In genomic region chr2:105777071-105777482, GRCh38 we compare ENCODE assay signal across 9 cellular contexts. TPM values are rescaled to one million over a fixed set of nuclear protein-coding genes. Genes with fewer than 3 reads are reported as not detected.
DNase-seq lines count a peak whose midpoint lies in the region; ATAC-seq and TF ChIP-seq lines count a peak whose summit lies in the region.
"Had no signal": no experiment of that assay in that cellular context is flagged by ENCODE, and none has a peak within 500 bp of the region (broad histone marks: within the 10 kb centered on the region; RNA-seq: fewer than 3 reads in every experiment).

No MANE protein-coding gene starts in this region.

- CTCF ChIA-PET in activated CD4-positive, alpha-beta T cell treated with anti-CD3 and anti-CD28 coated beads, Interleukin-2, amount 10 ng/mL, durations not matched to agents 7 days and 5 days (lab: Charles Lee): interaction anchor here (1.1 to 1.8 kb wide), 5 partner anchors 8 to 23 kb away, joined by 3 to 12 read pairs (median 4); no protein-coding TSS in a partner anchor

- peak overlapping the region; percentile 58 for H3K4me3 Mint-ChIP-seq in activated CD4-positive, alpha-beta T cell treated with anti-CD3 and anti-CD28 coated beads, Interleukin-2, amount 10 ng/mL, durations not matched to agents 7 days and 5 days
- peak overlapping the region; percentile 71 for H3K4me3 Mint-ChIP-seq in activated naive CD8-positive, alpha-beta T cell treated with anti-CD3 and anti-CD28 coated beads for 36 hours
- H3K4me3 Mint-ChIP-seq in endothelial cell (ENCODE audit: unreplicated experiment): no peak overlapping the region

- no peaks in the 10 kb centered on the region for H3K9me3 Mint-ChIP-seq in activated CD4-positive, alpha-beta T cell treated with anti-CD3 and anti-CD28 coated beads, Interleukin-2, amount 10 ng/mL, durations not matched to agents 7 days and 5 days
- H3K9me3 Mint-ChIP-seq in activated naive CD8-positive, alpha-beta T cell treated with anti-CD3 and anti-CD28 coated beads for 36 hours: no peaks in the 10 kb centered on the region
- no peaks in the 10 kb centered on the region for H3K9me3 Mint-ChIP-seq in endothelial cell (ENCODE audit: unreplicated experiment)

- DNase-seq in activated CD4-positive, alpha-beta T cell treated with anti-CD3 and anti-CD28 coated beads, Interleukin-2, amount 10 ng/mL, durations not matched to agents 7 days and 5 days: no peak
- DNase-seq in activated CD4-positive, alpha-beta T cell treated with anti-CD3 and anti-CD28 coated beads for 4 hours: no peak
- no peak for DNase-seq in activated naive CD8-positive, alpha-beta T cell treated with anti-CD3 and anti-CD28 coated beads for 36 hours
- DNase-seq in stimulated activated CD8-positive, alpha-beta memory T cell treated with anti-CD3 and anti-CD28 coated beads, Interleukin-4, amount 100 ng/mL, for 48 hours: peak; percentile 36
- no peak for DNase-seq in endothelial cell (ENCODE audit: low spot score)
- DNase-seq: NCI-H526 treated with DMSO at 0.1 percent for 48 hours had no signal

- peaks cover 94% of the 10 kb centered on the region for H3K4me1 Mint-ChIP-seq in activated CD4-positive, alpha-beta T cell treated with anti-CD3 and anti-CD28 coated beads, Interleukin-2, amount 10 ng/mL, durations not matched to agents 7 days and 5 days
- peaks cover 93% of the 10 kb centered on the region for H3K4me1 Mint-ChIP-seq in activated naive CD8-positive, alpha-beta T cell treated with anti-CD3 and anti-CD28 coated beads for 36 hours
- H3K4me1 Mint-ChIP-seq in endothelial cell (ENCODE audit: unreplicated experiment): peaks cover 81% of the 10 kb centered on the region

- peak overlapping the region; percentile 83 for H3K27ac Mint-ChIP-seq in activated CD4-positive, alpha-beta T cell treated with anti-CD3 and anti-CD28 coated beads, Interleukin-2, amount 10 ng/mL, durations not matched to agents 7 days and 5 days
- peak overlapping the region; percentile 93 for H3K27ac Mint-ChIP-seq in activated naive CD8-positive, alpha-beta T cell treated with anti-CD3 and anti-CD28 coated beads for 36 hours
- H3K27ac Mint-ChIP-seq in endothelial cell (ENCODE audit: unreplicated experiment): no peak overlapping the region

- no peak for TF ChIP-seq CTCF in endothelial cell (IDR thresholded peaks at IDR 0.05; ENCODE audit: unreplicated experiment)

- POLR2A ChIA-PET in activated CD4-positive, alpha-beta T cell treated with anti-CD3 and anti-CD28 coated beads, Interleukin-2, amount 10 ng/mL, durations not matched to agents 7 days and 5 days (lab: Charles Lee): interaction anchor here (0.5 to 1.1 kb wide), 2 partner anchors 31 to 219 kb away, joined by 3 to 4 read pairs; no protein-coding TSS in a partner anchor

- ATAC-seq in HG03571 (IDR thresholded peaks at IDR 0.05; ENCODE audit: unreplicated experiment) (peak; percentile 2), HG02870 (IDR thresholded peaks at IDR 0.05; ENCODE audit: unreplicated experiment) (no peak), HG02885 (IDR thresholded peaks at IDR 0.05; ENCODE audit: poor library complexity, unreplicated experiment) (no peak)

- no peaks in the 10 kb centered on the region for H3K27me3 Mint-ChIP-seq in activated CD4-positive, alpha-beta T cell treated with anti-CD3 and anti-CD28 coated beads, Interleukin-2, amount 10 ng/mL, durations not matched to agents 7 days and 5 days
- no peaks in the 10 kb centered on the region for H3K27me3 Mint-ChIP-seq in activated naive CD8-positive, alpha-beta T cell treated with anti-CD3 and anti-CD28 coated beads for 36 hours
- peaks cover 4% of the 10 kb centered on the region for H3K27me3 Mint-ChIP-seq in endothelial cell (ENCODE audit: unreplicated experiment)

- peaks cover 61% of the 10 kb centered on the region for H3K36me3 Mint-ChIP-seq in activated CD4-positive, alpha-beta T cell treated with anti-CD3 and anti-CD28 coated beads, Interleukin-2, amount 10 ng/mL, durations not matched to agents 7 days and 5 days (ENCODE audit: low read depth)
- peaks cover 45% of the 10 kb centered on the region for H3K36me3 Mint-ChIP-seq in activated naive CD8-positive, alpha-beta T cell treated with anti-CD3 and anti-CD28 coated beads for 36 hours
- H3K36me3 Mint-ChIP-seq in endothelial cell (ENCODE audit: low read depth, unreplicated experiment): peaks cover 12% of the 10 kb centered on the region

RNA-seq across cellular contexts. Expression of gene NCK2, which starts 32.4 kb away (rescaled TPM):
- 10 to 100 TPM; 73.3 to 84.1 TPM for total RNA-seq in activated CD4-positive, alpha-beta T cell treated with anti-CD3 and anti-CD28 coated beads, Interleukin-2, amount 10 ng/mL, durations not matched to agents 7 days and 5 days
- total RNA-seq in activated naive CD8-positive, alpha-beta T cell treated with anti-CD3 and anti-CD28 coated beads for 36 hours: 10 to 100 TPM; 76.1 to 78.1 TPM
- total RNA-seq in endothelial cell (ENCODE audit: unreplicated experiment): 93.7 TPM
